In genomic region chr6:43943781-43944250, GRCh38 we compare ENCODE assay signal across 22 cellular contexts.
DNase-seq lines count a peak whose midpoint lies in the region; ATAC-seq, FAIRE-seq and TF ChIP-seq lines count a peak whose summit lies in the region.
"Had no signal": no experiment of that assay in that cellular context is flagged by ENCODE, and none has a peak within 500 bp of the region (broad histone marks: within the 10 kb centered on the region; RNA-seq: fewer than 3 reads in every experiment).

No MANE protein-coding gene starts in this region.

- POLR2A ChIA-PET in H1 (lab: Charles Lee; ENCODE audit: partially characterized antibody): no interaction called here
- POLR2A ChIA-PET in A673 (lab: Charles Lee; ENCODE audit: low non-redundant PET): no interaction called here

- no peak overlapping the region for H3K4me3 Mint-ChIP-seq in Calu3 (ENCODE audit: low read depth, unreplicated experiment)
- H3K4me3 Mint-ChIP-seq: activated naive CD4-positive, alpha-beta T cell treated with anti-CD3 and anti-CD28 coated beads, Interleukin-2, amount 10 ng/mL, durations not matched to agents 7 days and 5 days; activated T-cell treated with anti-CD3 and anti-CD28 coated beads, Interleukin-2, amount 50 U/mL, for 24 hours had no signal

- H3K23ac ChIP-seq in H1 (ENCODE audit: insufficient read length): no peak overlapping the region

- no peak overlapping the region for H3K4me2 ChIP-seq in H1 (ENCODE audit: insufficient read depth in 1 of 2, low read depth in 2 of 2, low read length in 2 of 2)

- DNase-seq in Calu3: peak; percentile 61
- peak; percentile 79 for DNase-seq in HT1080 (ENCODE audit: low read depth)
- DNase-seq in H1 (ENCODE audit: low read depth in 1 of 2, low spot score in 2 of 2): no peak
- DNase-seq in retinal pigment epithelial cell (ENCODE audit: low read depth): no peak
- DNase-seq in A673 (ENCODE audit: low spot score): no peak
- no peak for DNase-seq in UCSD-AML1 (lab: John Stamatoyannopoulos, UW; ENCODE audit: unreplicated experiment)
- no peak for DNase-seq in SHP77 (lab: John Stamatoyannopoulos, UW)
- DNase-seq: activated CD4-positive, alpha-beta T cell treated with anti-CD3 and anti-CD28 coated beads, Interleukin-2, amount 50 U/mL, for 48 hours; activated T-cell treated with anti-CD3 and anti-CD28 coated beads, Interleukin-2, amount 50 U/mL, for 24 hours; AML-193; cortex of kidney; foreskin fibroblast; left ventricle myocardium superior; NCI-H1436 treated with DMSO at 0.1 percent for 48 hours; stimulated activated CD4-positive, alpha-beta T cell treated with anti-CD3 and anti-CD28 coated beads, Interleukin-4, amount 100 ng/mL, for 1 hour had no signal

- H4K8ac ChIP-seq in H1 (ENCODE audit: extremely low read depth, insufficient read depth, low read length): peak overlapping the region; percentile 78; the same call in 1 of the 2 replicates

- no peak overlapping the region for H3K56ac ChIP-seq in H1 (replicated peaks; ENCODE audit: insufficient read length, low read depth, low read length)

- intact Hi-C loops in Calu3 (cut with micrococcal nuclease; ENCODE audit: unreplicated experiment): no loop called here
- intact Hi-C loops in A673 (cut with micrococcal nuclease; ENCODE audit: unreplicated experiment): no loop called here

- H3K36me3 Mint-ChIP-seq in Calu3 (ENCODE audit: insufficient read depth, unreplicated experiment): no peaks in the 10 kb centered on the region
- H3K36me3 Mint-ChIP-seq: activated naive CD4-positive, alpha-beta T cell treated with anti-CD3 and anti-CD28 coated beads, Interleukin-2, amount 10 ng/mL, durations not matched to agents 7 days and 5 days had no signal

- TF ChIP-seq POLR2A in H1 (IDR thresholded peaks at IDR 0.05; ENCODE audit: control extremely low read depth in 1 of 2, low read depth in 2 of 2, low read length in 2 of 2): no peak

- TF ChIP-seq RAD21 in H1 (IDR thresholded peaks at IDR 0.05 in 1 of 2, conservative IDR thresholded peaks at IDR 0.05 in 1 of 2; ENCODE audit: low read depth in 2 of 2, low read length in 2 of 2): no peak; a peak in 1 of 4 replicates

- H3K4me1 ChIP-seq in H1 (replicated peaks in 1 of 4; ENCODE audit: control insufficient read depth in 3 of 4, insufficient read depth in 4 of 4, low read length in 3 of 4): peaks cover 0 to 6% (median 0%) of the 10 kb centered on the region in 4 experiments; a peak in 4 of 7 replicates
- H3K4me1 ChIP-seq in A673 (ENCODE audit: insufficient read depth, low read length, poor library complexity, severe bottlenecking): peaks cover 13% of the 10 kb centered on the region
- H3K4me1 ChIP-seq: body of pancreas, pancreas had no signal

- H4K5ac ChIP-seq in H1 (ENCODE audit: insufficient read length, low read depth, low read length): no peak overlapping the region

- 79% methylated on average over 6 of the region's 6 CpGs; no CpG with 5 or more reads in 1 of the 2 experiments for WGBS in H1 (ENCODE audit: extremely low coverage in 1 of 2, insufficient coverage in 1 of 2, insufficient read length in 1 of 2, insufficient replicate concordance in 2 of 2, low coverage in 1 of 2, low lambda C conversion rate in 2 of 2, missing lambda C conversion rate in 1 of 2), 2 experiments

- no peak overlapping the region for H2AFZ ChIP-seq in H1 (ENCODE audit: low read length)

- BruUV-seq in Calu3 (replicated peaks; lab: Mats Ljungman, UMichigan): no TSS peak
- no TSS peak for BruUV-seq in A673 (replicated peaks; lab: Mats Ljungman, UMichigan)

- H3K27me3 ChIP-seq in H1 (replicated peaks in 1 of 4; ENCODE audit: control insufficient read depth in 3 of 4, extremely low read depth in 1 of 4, insufficient read depth in 3 of 4, low read length in 3 of 4) (no peaks in the 10 kb centered on the region), A673 (replicated peaks; ENCODE audit: insufficient read depth, low read depth, low read length, poor library complexity) (no peaks in the 10 kb centered on the region)
- H3K27me3 ChIP-seq: body of pancreas, pancreas had no signal

- H3K36me3 ChIP-seq in H1 (ENCODE audit: control insufficient read depth in 2 of 4, insufficient read depth in 4 of 4, low read length in 3 of 4): no peaks in the 10 kb centered on the region
- no peaks in the 10 kb centered on the region for H3K36me3 ChIP-seq in A673 (ENCODE audit: insufficient read depth, low read length, poor library complexity, severe bottlenecking)
- H3K36me3 ChIP-seq: pancreas had no signal

- H2BK20ac ChIP-seq in H1 (ENCODE audit: low read length): no peak overlapping the region

- H3K9me3 ChIP-seq in H1 (ENCODE audit: insufficient read depth in 2 of 2, low read depth in 1 of 2, low read length in 1 of 2) (no peaks in the 10 kb centered on the region), A673 (ENCODE audit: low read depth, low read length, poor library complexity, severe bottlenecking) (peaks cover 6% of the 10 kb centered on the region)
- H3K9me3 ChIP-seq: body of pancreas, pancreas had no signal

- H3K4me3 ChIP-seq in H1 (ENCODE audit: extremely low read depth in 1 of 4, insufficient read depth in 2 of 4, low read depth in 3 of 4, low read length in 4 of 4): no peak overlapping the region
- H3K4me3 ChIP-seq in retinal pigment epithelial cell (ENCODE audit: low read length): no peak overlapping the region
- no peak overlapping the region for H3K4me3 ChIP-seq in A673 (ENCODE audit: low read depth, low read length, poor library complexity, severe bottlenecking)
- H3K4me3 ChIP-seq: body of pancreas, pancreas had no signal

- no peak overlapping the region for H2AK5ac ChIP-seq in H1 (ENCODE audit: low read depth, low read length)

- no peak overlapping the region for H3K27ac ChIP-seq in H1 (ENCODE audit: low read depth, low read length)
- no peak overlapping the region for H3K27ac ChIP-seq in A673 (ENCODE audit: low read depth, low read length, poor library complexity, severe bottlenecking)
- H3K27ac ChIP-seq: body of pancreas, pancreas had no signal

- TF ChIP-seq CTCF in Calu3 (IDR thresholded peaks at IDR 0.05; ENCODE audit: unreplicated experiment) (no peak), H1 (IDR thresholded peaks at IDR 0.05; ENCODE audit: control extremely low read depth in 1 of 3, insufficient read depth in 1 of 3, low read depth in 1 of 3, low read length in 3 of 3) (no peak), retinal pigment epithelial cell (conservative IDR thresholded peaks at IDR 0.05; ENCODE audit: low read depth, low read length) (peak; percentile 24), A673 (conservative IDR thresholded peaks at IDR 0.05; ENCODE audit: low read depth, low read length) (no peak)

- H2BK120ac ChIP-seq in H1 (replicated peaks; ENCODE audit: low read depth, low read length): no peak overlapping the region

- H3K23me2 ChIP-seq in H1 (ENCODE audit: low read depth, low read length): no peaks in the 10 kb centered on the region

- no peak overlapping the region for H3K9ac ChIP-seq in H1 (replicated peaks in 1 of 4; ENCODE audit: extremely low read depth in 1 of 4, low read depth in 3 of 4, low read length in 3 of 4)

- H3K9me3 Mint-ChIP-seq in Calu3 (ENCODE audit: low read depth, unreplicated experiment): peaks cover 10% of the 10 kb centered on the region

- TF ChIP-seq EP300 in H1 (IDR thresholded peaks at IDR 0.05; ENCODE audit: borderline replicate concordance in 1 of 2, low read depth in 2 of 2, low read length in 2 of 2): no peak

- no peak overlapping the region for H3K4ac ChIP-seq in H1 (replicated peaks; ENCODE audit: insufficient read length, low read depth, low read length)

- H3K27me3 Mint-ChIP-seq in Calu3 (ENCODE audit: unreplicated experiment): no peaks in the 10 kb centered on the region
- H3K27me3 Mint-ChIP-seq: activated T-cell treated with anti-CD3 and anti-CD28 coated beads, Interleukin-2, amount 50 U/mL, for 24 hours had no signal

- no peak for FAIRE-seq in H1 (lab: Jason Lieb, UNC)
- FAIRE-seq: D721Med, endothelial cell of umbilical vein, GM12892, pancreas had no signal

- no peak overlapping the region for H3K14ac ChIP-seq in H1 (ENCODE audit: insufficient read length)

- H2BK5ac ChIP-seq in H1 (ENCODE audit: low read depth, low read length): no peak overlapping the region

- H4K20me1 ChIP-seq in H1 (replicated peaks in 1 of 2; ENCODE audit: control insufficient read depth in 1 of 2, insufficient read depth in 2 of 2, low read length in 2 of 2): no peaks in the 10 kb centered on the region

- ATAC-seq in HG03097 (IDR thresholded peaks at IDR 0.05; ENCODE audit: low FRiP score, unreplicated experiment): no peak
- ATAC-seq: body of pancreas, left ventricle myocardium superior, pancreas had no signal

- H3K79me2 ChIP-seq in H1 (ENCODE audit: control insufficient read depth in 1 of 2, insufficient read depth in 2 of 2, low read length in 2 of 2): no peaks in the 10 kb centered on the region

- H2BK12ac ChIP-seq in H1 (ENCODE audit: low read depth, low read length): no peak overlapping the region

- no peaks in the 10 kb centered on the region for H3K79me1 ChIP-seq in H1 (ENCODE audit: low read depth, low read length)

- H2BK15ac ChIP-seq in H1 (ENCODE audit: low read length): no peak overlapping the region

- CTCF ChIA-PET in Calu3 (lab: Charles Lee) (interaction anchor here (1.4 to 2.4 kb wide), 3 partner anchors 13 to 175 kb away, joined by 5 to 9 read pairs (median 6); no protein-coding TSS in a partner anchor), H1 (lab: Charles Lee; ENCODE audit: partially characterized antibody) (interaction anchor here (0.8 to 12.3 kb wide), 6 partner anchors 9 to 185 kb away, joined by 3 to 142 read pairs (median 4); no protein-coding TSS in a partner anchor), A673 (lab: Charles Lee) (no interaction called here)

- H3K27ac Mint-ChIP-seq in Calu3 (ENCODE audit: unreplicated experiment): peak overlapping the region; percentile 41
- H3K27ac Mint-ChIP-seq: activated naive CD4-positive, alpha-beta T cell treated with anti-CD3 and anti-CD28 coated beads, Interleukin-2, amount 10 ng/mL, durations not matched to agents 7 days and 5 days; activated T-cell treated with anti-CD3 and anti-CD28 coated beads, Interleukin-2, amount 50 U/mL, for 24 hours had no signal

- H3K4me1 Mint-ChIP-seq in Calu3 (ENCODE audit: low read depth, unreplicated experiment): peaks cover 30% of the 10 kb centered on the region
- H3K4me1 Mint-ChIP-seq: activated naive CD4-positive, alpha-beta T cell treated with anti-CD3 and anti-CD28 coated beads, Interleukin-2, amount 10 ng/mL, durations not matched to agents 7 days and 5 days had no signal

- no peak overlapping the region for H4K91ac ChIP-seq in H1 (replicated peaks; ENCODE audit: insufficient read length, low read length)

- H3K18ac ChIP-seq in H1 (ENCODE audit: extremely low read depth, low read length): no peak overlapping the region

TF ChIP-seq in H1, 55 proteins besides CTCF, POLR2A, EP300 and RAD21 (continues in another document):
- TF ChIP-seq CEBPB (IDR thresholded peaks at IDR 0.05; ENCODE audit: low read depth, low read length): no peak
- TF ChIP-seq, protein P1, sequence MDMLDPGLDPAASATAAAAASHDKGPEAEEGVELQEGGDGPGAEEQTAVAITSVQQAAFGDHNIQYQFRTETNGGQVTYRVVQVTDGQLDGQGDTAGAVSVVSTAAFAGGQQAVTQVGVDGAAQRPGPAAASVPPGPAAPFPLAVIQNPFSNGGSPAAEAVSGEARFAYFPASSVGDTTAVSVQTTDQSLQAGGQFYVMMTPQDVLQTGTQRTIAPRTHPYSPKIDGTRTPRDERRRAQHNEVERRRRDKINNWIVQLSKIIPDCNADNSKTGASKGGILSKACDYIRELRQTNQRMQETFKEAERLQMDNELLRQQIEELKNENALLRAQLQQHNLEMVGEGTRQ (IDR thresholded peaks at IDR 0.05; ENCODE audit: low read length): no peak

Comparison
In these comparisons a context has a peak if more than half of its experiments do, and no peak if none do; other contexts are left out.
1. DNase-seq: peak in Calu3 (single experiment) and HT1080 (single experiment); none in H1 (0 of 2), retinal pigment epithelial cell (single experiment), A673 (single experiment), UCSD-AML1 (single experiment) and SHP77 (0 of 2).